In the genomic region with DNA sequence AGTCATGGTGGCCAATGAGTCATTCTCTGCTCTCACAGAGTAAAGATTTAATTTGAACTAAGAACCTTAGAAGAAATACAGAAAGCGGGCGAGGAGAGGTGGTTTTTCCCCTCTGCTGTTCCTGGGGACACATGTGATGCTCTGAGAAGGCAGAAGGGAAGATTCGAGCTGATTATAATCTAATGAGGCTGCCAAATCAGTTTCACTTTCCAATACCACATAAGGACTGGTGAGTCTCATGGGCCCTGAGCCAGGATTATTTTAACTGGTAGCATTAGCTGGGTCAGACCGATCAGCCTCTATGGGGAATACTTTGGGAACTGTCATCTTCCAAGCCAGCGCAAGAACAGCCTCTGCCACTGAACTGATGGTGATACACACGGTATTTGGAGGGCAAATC, we compare ENCODE assay signal across 13 cellular contexts.
DNase-seq lines count a peak whose midpoint lies in the region; ATAC-seq and TF ChIP-seq lines count a peak whose summit lies in the region.
"Had no signal": no experiment of that assay in that cellular context is flagged by ENCODE, and none has a peak within 500 bp of the region (broad histone marks: within the 10 kb centered on the region; RNA-seq: fewer than 3 reads in every experiment).

No MANE protein-coding gene starts in this region.

- POLR2A ChIA-PET in SK-N-SH (lab: Yijun Ruan, JAX) = no interaction called here
- POLR2A ChIA-PET in activated CD4-positive, alpha-beta memory T cell treated with anti-CD3 and anti-CD28 coated beads, Interleukin-2, amount 10 ng/mL, durations not matched to agents 7 days and 5 days (lab: Charles Lee) = no interaction called here

- H3K9me3 ChIP-seq in SK-N-SH = no peaks in the 10 kb centered on the region
- H3K9me3 ChIP-seq: MG63, uterus had no signal

- no peak overlapping the region for H3K27ac ChIP-seq in SK-N-SH (ENCODE audit: low read depth in 2 of 2, low read length in 1 of 2)
- H3K27ac ChIP-seq: uterus had no signal

- H3K36me3 Mint-ChIP-seq in natural killer cell = no peaks in the 10 kb centered on the region
- no peaks in the 10 kb centered on the region for H3K36me3 Mint-ChIP-seq in activated CD4-positive, alpha-beta memory T cell treated with anti-CD3 and anti-CD28 coated beads, Interleukin-2, amount 10 ng/mL, durations not matched to agents 7 days and 5 days (ENCODE audit: low read depth)

- H3F3A ChIP-seq in SK-N-SH (replicated peaks; ENCODE audit: insufficient read depth) = no peaks in the 10 kb centered on the region

- no peaks in the 10 kb centered on the region for H3K9me2 ChIP-seq in SK-N-SH

- 0 out of 2 replicates have a peak overlapping the region, but pooled peaks have one; percentile 29 for H3K4me2 ChIP-seq in SK-N-SH

- H2AFZ ChIP-seq in SK-N-SH (ENCODE audit: low read depth) = no peak overlapping the region

- H3K4me3 Mint-ChIP-seq in natural killer cell = peak overlapping the region; percentile 38
- H3K4me3 Mint-ChIP-seq in activated CD4-positive, alpha-beta memory T cell treated with anti-CD3 and anti-CD28 coated beads, Interleukin-2, amount 10 ng/mL, durations not matched to agents 7 days and 5 days = no peak overlapping the region

- intact Hi-C loops in natural killer cell (cut with micrococcal nuclease) = no loop called here

- TF ChIP-seq CTCF in SK-N-SH (IDR thresholded peaks at IDR 0.05) (no peak), natural killer cell (IDR thresholded peaks at IDR 0.05) (no peak)

- H4K20me1 ChIP-seq in SK-N-SH (ENCODE audit: insufficient read depth) = no peaks in the 10 kb centered on the region

- H3K27me3 Mint-ChIP-seq in natural killer cell (ENCODE audit: low read depth in 2 of 2) = no peaks in the 10 kb centered on the region
- peaks cover 6% of the 10 kb centered on the region for H3K27me3 Mint-ChIP-seq in activated CD4-positive, alpha-beta memory T cell treated with anti-CD3 and anti-CD28 coated beads, Interleukin-2, amount 10 ng/mL, durations not matched to agents 7 days and 5 days

- H3K79me2 ChIP-seq in SK-N-SH (ENCODE audit: insufficient read depth) = no peaks in the 10 kb centered on the region

- H3K4me1 Mint-ChIP-seq in natural killer cell = peaks cover 40% of the 10 kb centered on the region in 2 donors
- peaks cover 6% of the 10 kb centered on the region for H3K4me1 Mint-ChIP-seq in activated CD4-positive, alpha-beta memory T cell treated with anti-CD3 and anti-CD28 coated beads, Interleukin-2, amount 10 ng/mL, durations not matched to agents 7 days and 5 days

- no peak for TF ChIP-seq RAD21 in SK-N-SH (IDR thresholded peaks at IDR 0.05; ENCODE audit: low read length)

- H3K9me3 Mint-ChIP-seq in natural killer cell = no peaks in the 10 kb centered on the region
- no peaks in the 10 kb centered on the region for H3K9me3 Mint-ChIP-seq in activated CD4-positive, alpha-beta memory T cell treated with anti-CD3 and anti-CD28 coated beads, Interleukin-2, amount 10 ng/mL, durations not matched to agents 7 days and 5 days

- H3K4me3 ChIP-seq in SK-N-SH (ENCODE audit: low read depth in 2 of 2, low read length in 1 of 2) = peak overlapping the region in 1 of 2 experiments; percentile 33; a peak in 1 of 4 replicates
- H3K4me3 ChIP-seq: MG63, uterus had no signal

- H3K9ac ChIP-seq in SK-N-SH = no peak overlapping the region

- no peak for ATAC-seq in SK-N-SH treated with all-trans-retinoic acid at 6 μM for 48 hours
- ATAC-seq in GM21825 (IDR thresholded peaks at IDR 0.05; ENCODE audit: unreplicated experiment) = peak; percentile 26
- peak in 1 of 3 donors; percentile 20 for ATAC-seq in natural killer cell

- WGBS in SK-N-SH (ENCODE audit: low lambda C conversion rate) = 32% methylated on average over 6 of the region's 6 CpGs

- TF ChIP-seq EP300 in SK-N-SH (IDR thresholded peaks at IDR 0.05; ENCODE audit: borderline replicate concordance in 1 of 2, low read depth in 1 of 2, low read length in 1 of 2) = no peak

- DNase-seq in SK-N-SH (no peak), RPMI8226 (peak; percentile 14), natural killer cell (no peak), UCSD-AML1 (lab: John Stamatoyannopoulos, UW; ENCODE audit: unreplicated experiment) (no peak), NCI-H510A (lab: John Stamatoyannopoulos, UW) (no peak)
- no peak for DNase-seq in activated CD4-positive, alpha-beta memory T cell treated with anti-CD3 and anti-CD28 coated beads, Interleukin-2, amount 10 ng/mL, durations not matched to agents 7 days and 5 days
- DNase-seq: head of caudate nucleus; MG63; NK-92 treated with Interleukin-12 subunit alpha and Interleukin-12 subunit beta, amount 100 ng/mL, for 24 hours; stimulated activated CD4-positive, alpha-beta T cell treated with anti-CD3 and anti-CD28 coated beads, Interleukin-2, amount 100 ng/mL, for 48 hours; uterus had no signal

- peaks cover 13% of the 10 kb centered on the region; the same call in 1 of the 2 replicates for H3K27me3 ChIP-seq in SK-N-SH (ENCODE audit: insufficient read depth)
- H3K27me3 ChIP-seq: MG63, uterus had no signal

- H3K27ac Mint-ChIP-seq in natural killer cell = peak overlapping the region; percentile 82 to 90
- no peak overlapping the region for H3K27ac Mint-ChIP-seq in activated CD4-positive, alpha-beta memory T cell treated with anti-CD3 and anti-CD28 coated beads, Interleukin-2, amount 10 ng/mL, durations not matched to agents 7 days and 5 days

- H3K4me1 ChIP-seq in SK-N-SH (ENCODE audit: control insufficient read depth in 1 of 2, insufficient read depth in 2 of 2, low read depth in 1 of 2, low read length in 1 of 2) = no peaks in the 10 kb centered on the region; a peak in 1 of 4 replicates
- H3K4me1 ChIP-seq: uterus had no signal

- no peaks in the 10 kb centered on the region for H3K36me3 ChIP-seq in SK-N-SH (replicated peaks in 1 of 2; ENCODE audit: control insufficient read depth in 1 of 2, insufficient read depth in 2 of 2, low read length in 1 of 2)
- H3K36me3 ChIP-seq: MG63, uterus had no signal

- CTCF ChIA-PET in SK-N-SH (lab: Yijun Ruan, JAX) = interaction anchor here (1.5 kb wide), 1 partner anchor 27 kb away, joined by 7 read pairs; no protein-coding TSS in a partner anchor
- CTCF ChIA-PET in activated CD4-positive, alpha-beta memory T cell treated with anti-CD3 and anti-CD28 coated beads, Interleukin-2, amount 10 ng/mL, durations not matched to agents 7 days and 5 days (lab: Charles Lee) = interaction anchor here (0.8 to 0.9 kb wide), 2 partner anchors 8 to 147 kb away, joined by 3 read pairs; no protein-coding TSS in a partner anchor

TF ChIP-seq in SK-N-SH, 30 proteins besides CTCF, POLR2A, EP300 and RAD21 (continues in another document):
- TF ChIP-seq, protein P1, sequence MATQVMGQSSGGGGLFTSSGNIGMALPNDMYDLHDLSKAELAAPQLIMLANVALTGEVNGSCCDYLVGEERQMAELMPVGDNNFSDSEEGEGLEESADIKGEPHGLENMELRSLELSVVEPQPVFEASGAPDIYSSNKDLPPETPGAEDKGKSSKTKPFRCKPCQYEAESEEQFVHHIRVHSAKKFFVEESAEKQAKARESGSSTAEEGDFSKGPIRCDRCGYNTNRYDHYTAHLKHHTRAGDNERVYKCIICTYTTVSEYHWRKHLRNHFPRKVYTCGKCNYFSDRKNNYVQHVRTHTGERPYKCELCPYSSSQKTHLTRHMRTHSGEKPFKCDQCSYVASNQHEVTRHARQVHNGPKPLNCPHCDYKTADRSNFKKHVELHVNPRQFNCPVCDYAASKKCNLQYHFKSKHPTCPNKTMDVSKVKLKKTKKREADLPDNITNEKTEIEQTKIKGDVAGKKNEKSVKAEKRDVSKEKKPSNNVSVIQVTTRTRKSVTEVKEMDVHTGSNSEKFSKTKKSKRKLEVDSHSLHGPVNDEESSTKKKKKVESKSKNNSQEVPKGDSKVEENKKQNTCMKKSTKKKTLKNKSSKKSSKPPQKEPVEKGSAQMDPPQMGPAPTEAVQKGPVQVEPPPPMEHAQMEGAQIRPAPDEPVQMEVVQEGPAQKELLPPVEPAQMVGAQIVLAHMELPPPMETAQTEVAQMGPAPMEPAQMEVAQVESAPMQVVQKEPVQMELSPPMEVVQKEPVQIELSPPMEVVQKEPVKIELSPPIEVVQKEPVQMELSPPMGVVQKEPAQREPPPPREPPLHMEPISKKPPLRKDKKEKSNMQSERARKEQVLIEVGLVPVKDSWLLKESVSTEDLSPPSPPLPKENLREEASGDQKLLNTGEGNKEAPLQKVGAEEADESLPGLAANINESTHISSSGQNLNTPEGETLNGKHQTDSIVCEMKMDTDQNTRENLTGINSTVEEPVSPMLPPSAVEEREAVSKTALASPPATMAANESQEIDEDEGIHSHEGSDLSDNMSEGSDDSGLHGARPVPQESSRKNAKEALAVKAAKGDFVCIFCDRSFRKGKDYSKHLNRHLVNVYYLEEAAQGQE (IDR thresholded peaks at IDR 0.05; ENCODE audit: low read depth, low read length) = no peak
- TF ChIP-seq MXI1 (IDR thresholded peaks at IDR 0.05; ENCODE audit: low read depth, low read length) (no peak), NRF1 (IDR thresholded peaks at IDR 0.05; ENCODE audit: low read depth, low read length) (no peak), TCF12 (IDR thresholded peaks at IDR 0.05) (no peak)

TF ChIP-seq in SK-N-SH treated with all-trans-retinoic acid at 6 μM for 48 hours, 23 proteins besides CTCF, POLR2A, EP300 and RAD21 (continues in another document):
- TF ChIP-seq ZC3H10 (CRISPR knock-in tag; IDR thresholded peaks at IDR 0.05) (no peak), ARNTL (CRISPR knock-in tag; IDR thresholded peaks at IDR 0.05; ENCODE audit: borderline replicate concordance, low read depth) (no peak), PPARA (CRISPR knock-in tag; IDR thresholded peaks at IDR 0.05; ENCODE audit: borderline replicate concordance) (no peak), CSDC2 (CRISPR knock-in tag; IDR thresholded peaks at IDR 0.05) (no peak)
- TF ChIP-seq, protein P2, sequence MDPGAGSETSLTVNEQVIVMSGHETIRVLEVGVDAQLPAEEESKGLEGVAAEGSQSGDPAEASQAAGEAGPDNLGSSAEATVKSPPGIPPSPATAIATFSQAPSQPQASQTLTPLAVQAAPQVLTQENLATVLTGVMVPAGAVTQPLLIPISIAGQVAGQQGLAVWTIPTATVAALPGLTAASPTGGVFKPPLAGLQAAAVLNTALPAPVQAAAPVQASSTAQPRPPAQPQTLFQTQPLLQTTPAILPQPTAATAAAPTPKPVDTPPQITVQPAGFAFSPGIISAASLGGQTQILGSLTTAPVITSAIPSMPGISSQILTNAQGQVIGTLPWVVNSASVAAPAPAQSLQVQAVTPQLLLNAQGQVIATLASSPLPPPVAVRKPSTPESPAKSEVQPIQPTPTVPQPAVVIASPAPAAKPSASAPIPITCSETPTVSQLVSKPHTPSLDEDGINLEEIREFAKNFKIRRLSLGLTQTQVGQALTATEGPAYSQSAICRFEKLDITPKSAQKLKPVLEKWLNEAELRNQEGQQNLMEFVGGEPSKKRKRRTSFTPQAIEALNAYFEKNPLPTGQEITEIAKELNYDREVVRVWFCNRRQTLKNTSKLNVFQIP (CRISPR knock-in tag; IDR thresholded peaks at IDR 0.05; ENCODE audit: borderline replicate concordance, low read depth) = no peak
